ENCODE assay signal across 1 cellular context in the genomic region with DNA sequence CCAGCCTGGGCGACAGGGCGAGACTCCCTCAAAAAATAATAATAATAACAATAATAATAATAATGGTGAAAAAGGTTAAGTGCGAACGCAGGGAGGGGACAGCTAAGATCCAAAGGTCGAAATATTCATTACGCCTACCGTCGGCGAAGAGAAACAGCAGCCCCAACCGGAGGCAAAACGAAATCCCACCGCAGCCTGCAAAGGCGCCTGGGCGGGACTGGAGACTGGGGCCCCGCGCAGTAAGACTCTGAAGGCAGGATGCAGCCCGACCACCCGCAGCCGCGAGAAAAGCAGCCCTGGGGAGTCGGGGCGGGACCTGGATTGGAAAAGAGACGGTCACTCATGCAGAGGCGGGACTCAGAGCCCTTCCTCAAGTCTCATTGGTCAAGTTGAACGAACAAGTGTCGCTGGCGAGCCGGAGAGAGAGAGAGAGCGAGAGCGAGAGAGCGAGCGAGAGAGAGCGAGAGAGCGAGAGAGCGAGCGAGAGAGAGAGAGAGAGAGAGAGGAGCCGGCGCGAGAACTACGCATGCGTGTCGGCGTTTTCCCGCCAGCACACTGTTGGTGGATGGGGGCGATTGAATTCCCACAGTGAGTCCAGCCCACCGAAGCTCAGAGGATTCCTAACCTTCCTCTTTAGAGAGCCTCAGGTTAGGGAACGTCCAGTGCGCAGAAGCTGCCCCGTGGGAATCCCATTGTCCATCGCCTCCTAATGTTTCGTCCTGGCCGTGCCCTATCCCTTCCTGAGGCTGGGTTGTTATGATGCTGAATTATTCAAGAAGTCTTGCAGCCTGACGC.
TF ChIP-seq lines count a peak whose summit lies in the region.

No MANE protein-coding gene starts in this region.

TF ChIP-seq in HEK293, 187 proteins besides CTCF, POLR2A, EP300 and RAD21 (continued from another document and continues in another):
- TF ChIP-seq, protein P1, sequence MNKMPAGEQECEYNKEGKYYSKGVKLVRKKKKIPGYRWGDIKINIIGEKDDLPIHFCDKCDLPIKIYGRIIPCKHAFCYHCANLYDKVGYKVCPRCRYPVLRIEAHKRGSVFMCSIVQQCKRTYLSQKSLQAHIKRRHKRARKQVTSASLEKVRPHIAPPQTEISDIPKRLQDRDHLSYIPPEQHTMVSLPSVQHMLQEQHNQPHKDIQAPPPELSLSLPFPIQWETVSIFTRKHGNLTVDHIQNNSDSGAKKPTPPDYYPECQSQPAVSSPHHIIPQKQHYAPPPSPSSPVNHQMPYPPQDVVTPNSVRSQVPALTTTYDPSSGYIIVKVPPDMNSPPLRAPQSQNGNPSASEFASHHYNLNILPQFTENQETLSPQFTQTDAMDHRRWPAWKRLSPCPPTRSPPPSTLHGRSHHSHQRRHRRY (tag by site-specific recombination; IDR thresholded peaks at IDR 0.05), result peak; percentile 97
- TF ChIP-seq ZNF776 (tag by site-specific recombination; IDR thresholded peaks at IDR 0.05; ENCODE audit: borderline replicate concordance) (no peak), ZNF394 (tag by site-specific recombination; IDR thresholded peaks at IDR 0.05; ENCODE audit: borderline replicate concordance) (peak; percentile 97), KLF8 (tag by site-specific recombination; IDR thresholded peaks at IDR 0.05) (peak; percentile 100), ZNF2 (tag by site-specific recombination; IDR thresholded peaks at IDR 0.05) (peak; percentile 100), ZNF324 (tag by site-specific recombination; IDR thresholded peaks at IDR 0.05) (peak; percentile 100), ZSCAN30 (tag by site-specific recombination; IDR thresholded peaks at IDR 0.05) (peak; percentile 100), ZNF677 (tag by site-specific recombination; IDR thresholded peaks at IDR 0.05) (peak; percentile 65), ZNF777 (tag by site-specific recombination; IDR thresholded peaks at IDR 0.05; ENCODE audit: borderline replicate concordance) (no peak), ZNF623 (tag by site-specific recombination; IDR thresholded peaks at IDR 0.05) (peak; percentile 89), GLIS1 (tag by site-specific recombination; IDR thresholded peaks at IDR 0.05) (peak; percentile 98), ZNF600 (tag by site-specific recombination; IDR thresholded peaks at IDR 0.05) (peak; percentile 90), RBAK (tag by site-specific recombination; IDR thresholded peaks at IDR 0.05) (peak; percentile 92), KLF1 (tag by site-specific recombination; IDR thresholded peaks at IDR 0.05) (peak; percentile 95), ZNF24 (tag by site-specific recombination; IDR thresholded peaks at IDR 0.05) (peak; percentile 100), ZFP69B (tag by site-specific recombination; IDR thresholded peaks at IDR 0.05) (peak; percentile 100), ZNF223 (tag by site-specific recombination; IDR thresholded peaks at IDR 0.05) (peak; percentile 89), PRDM1 (tag by site-specific recombination; IDR thresholded peaks at IDR 0.05) (peak; percentile 100), SCRT2 (tag by site-specific recombination; IDR thresholded peaks at IDR 0.05) (peak; percentile 100), ZBTB1 (tag by site-specific recombination; IDR thresholded peaks at IDR 0.05) (peak; percentile 99), SETDB1 (IDR thresholded peaks at IDR 0.05; ENCODE audit: insufficient read length, low read length) (no peak), ZNF433 (tag by site-specific recombination; IDR thresholded peaks at IDR 0.05; ENCODE audit: low read depth) (0 out of 2 replicates have a peak, but pooled peaks have one; percentile 26), KLF9 (tag by site-specific recombination; IDR thresholded peaks at IDR 0.05; ENCODE audit: low read depth) (peak; percentile 89), ZNF350 (tag by site-specific recombination; IDR thresholded peaks at IDR 0.05) (no peak), SP7 (tag by site-specific recombination; IDR thresholded peaks at IDR 0.05) (peak; percentile 100), ZNF274 (IDR thresholded peaks at IDR 0.05; ENCODE audit: low read length) (no peak), ZNF274 (tag by site-specific recombination; IDR thresholded peaks at IDR 0.05; ENCODE audit: borderline replicate concordance) (no peak), ZNF133 (tag by site-specific recombination; IDR thresholded peaks at IDR 0.05) (peak; percentile 74), ZBTB48 (tag by site-specific recombination; IDR thresholded peaks at IDR 0.05) (peak; percentile 96), ZNF175 (tag by site-specific recombination; IDR thresholded peaks at IDR 0.05) (no peak)
- TF ChIP-seq, protein P2, sequence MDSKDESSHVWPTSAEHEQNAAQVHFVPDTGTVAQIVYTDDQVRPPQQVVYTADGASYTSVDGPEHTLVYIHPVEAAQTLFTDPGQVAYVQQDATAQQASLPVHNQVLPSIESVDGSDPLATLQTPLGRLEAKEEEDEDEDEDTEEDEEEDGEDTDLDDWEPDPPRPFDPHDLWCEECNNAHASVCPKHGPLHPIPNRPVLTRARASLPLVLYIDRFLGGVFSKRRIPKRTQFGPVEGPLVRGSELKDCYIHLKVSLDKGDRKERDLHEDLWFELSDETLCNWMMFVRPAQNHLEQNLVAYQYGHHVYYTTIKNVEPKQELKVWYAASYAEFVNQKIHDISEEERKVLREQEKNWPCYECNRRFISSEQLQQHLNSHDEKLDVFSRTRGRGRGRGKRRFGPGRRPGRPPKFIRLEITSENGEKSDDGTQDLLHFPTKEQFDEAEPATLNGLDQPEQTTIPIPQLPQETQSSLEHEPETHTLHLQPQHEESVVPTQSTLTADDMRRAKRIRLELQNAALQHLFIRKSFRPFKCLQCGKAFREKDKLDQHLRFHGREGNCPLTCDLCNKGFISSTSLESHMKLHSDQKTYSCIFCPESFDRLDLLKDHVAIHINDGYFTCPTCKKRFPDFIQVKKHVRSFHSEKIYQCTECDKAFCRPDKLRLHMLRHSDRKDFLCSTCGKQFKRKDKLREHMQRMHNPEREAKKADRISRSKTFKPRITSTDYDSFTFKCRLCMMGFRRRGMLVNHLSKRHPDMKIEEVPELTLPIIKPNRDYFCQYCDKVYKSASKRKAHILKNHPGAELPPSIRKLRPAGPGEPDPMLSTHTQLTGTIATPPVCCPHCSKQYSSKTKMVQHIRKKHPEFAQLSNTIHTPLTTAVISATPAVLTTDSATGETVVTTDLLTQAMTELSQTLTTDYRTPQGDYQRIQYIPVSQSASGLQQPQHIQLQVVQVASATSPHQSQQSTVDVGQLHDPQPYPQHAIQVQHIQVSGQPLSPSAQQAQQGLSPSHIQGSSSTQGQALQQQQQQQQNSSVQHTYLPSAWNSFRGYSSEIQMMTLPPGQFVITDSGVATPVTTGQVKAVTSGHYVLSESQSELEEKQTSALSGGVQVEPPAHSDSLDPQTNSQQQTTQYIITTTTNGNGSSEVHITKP (tag by site-specific recombination; IDR thresholded peaks at IDR 0.05), result peak; percentile 94
- TF ChIP-seq, protein P3, sequence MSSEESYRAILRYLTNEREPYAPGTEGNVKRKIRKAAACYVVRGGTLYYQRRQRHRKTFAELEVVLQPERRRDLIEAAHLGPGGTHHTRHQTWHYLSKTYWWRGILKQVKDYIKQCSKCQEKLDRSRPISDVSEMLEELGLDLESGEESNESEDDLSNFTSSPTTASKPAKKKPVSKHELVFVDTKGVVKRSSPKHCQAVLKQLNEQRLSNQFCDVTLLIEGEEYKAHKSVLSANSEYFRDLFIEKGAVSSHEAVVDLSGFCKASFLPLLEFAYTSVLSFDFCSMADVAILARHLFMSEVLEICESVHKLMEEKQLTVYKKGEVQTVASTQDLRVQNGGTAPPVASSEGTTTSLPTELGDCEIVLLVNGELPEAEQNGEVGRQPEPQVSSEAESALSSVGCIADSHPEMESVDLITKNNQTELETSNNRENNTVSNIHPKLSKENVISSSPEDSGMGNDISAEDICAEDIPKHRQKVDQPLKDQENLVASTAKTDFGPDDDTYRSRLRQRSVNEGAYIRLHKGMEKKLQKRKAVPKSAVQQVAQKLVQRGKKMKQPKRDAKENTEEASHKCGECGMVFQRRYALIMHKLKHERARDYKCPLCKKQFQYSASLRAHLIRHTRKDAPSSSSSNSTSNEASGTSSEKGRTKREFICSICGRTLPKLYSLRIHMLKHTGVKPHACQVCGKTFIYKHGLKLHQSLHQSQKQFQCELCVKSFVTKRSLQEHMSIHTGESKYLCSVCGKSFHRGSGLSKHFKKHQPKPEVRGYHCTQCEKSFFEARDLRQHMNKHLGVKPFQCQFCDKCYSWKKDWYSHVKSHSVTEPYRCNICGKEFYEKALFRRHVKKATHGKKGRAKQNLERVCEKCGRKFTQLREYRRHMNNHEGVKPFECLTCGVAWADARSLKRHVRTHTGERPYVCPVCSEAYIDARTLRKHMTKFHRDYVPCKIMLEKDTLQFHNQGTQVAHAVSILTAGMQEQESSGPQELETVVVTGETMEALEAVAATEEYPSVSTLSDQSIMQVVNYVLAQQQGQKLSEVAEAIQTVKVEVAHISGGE (tag by site-specific recombination; conservative IDR thresholded peaks at IDR 0.05; ENCODE audit: low read depth), result peak; percentile 84
- TF ChIP-seq, protein P4, sequence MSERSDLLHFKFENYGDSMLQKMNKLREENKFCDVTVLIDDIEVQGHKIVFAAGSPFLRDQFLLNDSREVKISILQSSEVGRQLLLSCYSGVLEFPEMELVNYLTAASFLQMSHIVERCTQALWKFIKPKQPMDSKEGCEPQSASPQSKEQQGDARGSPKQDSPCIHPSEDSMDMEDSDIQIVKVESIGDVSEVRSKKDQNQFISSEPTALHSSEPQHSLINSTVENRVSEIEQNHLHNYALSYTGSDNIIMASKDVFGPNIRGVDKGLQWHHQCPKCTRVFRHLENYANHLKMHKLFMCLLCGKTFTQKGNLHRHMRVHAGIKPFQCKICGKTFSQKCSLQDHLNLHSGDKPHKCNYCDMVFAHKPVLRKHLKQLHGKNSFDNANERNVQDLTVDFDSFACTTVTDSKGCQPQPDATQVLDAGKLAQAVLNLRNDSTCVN (tag by site-specific recombination; optimal IDR thresholded peaks at IDR 0.05), result peak; percentile 97
- TF ChIP-seq, protein P5, sequence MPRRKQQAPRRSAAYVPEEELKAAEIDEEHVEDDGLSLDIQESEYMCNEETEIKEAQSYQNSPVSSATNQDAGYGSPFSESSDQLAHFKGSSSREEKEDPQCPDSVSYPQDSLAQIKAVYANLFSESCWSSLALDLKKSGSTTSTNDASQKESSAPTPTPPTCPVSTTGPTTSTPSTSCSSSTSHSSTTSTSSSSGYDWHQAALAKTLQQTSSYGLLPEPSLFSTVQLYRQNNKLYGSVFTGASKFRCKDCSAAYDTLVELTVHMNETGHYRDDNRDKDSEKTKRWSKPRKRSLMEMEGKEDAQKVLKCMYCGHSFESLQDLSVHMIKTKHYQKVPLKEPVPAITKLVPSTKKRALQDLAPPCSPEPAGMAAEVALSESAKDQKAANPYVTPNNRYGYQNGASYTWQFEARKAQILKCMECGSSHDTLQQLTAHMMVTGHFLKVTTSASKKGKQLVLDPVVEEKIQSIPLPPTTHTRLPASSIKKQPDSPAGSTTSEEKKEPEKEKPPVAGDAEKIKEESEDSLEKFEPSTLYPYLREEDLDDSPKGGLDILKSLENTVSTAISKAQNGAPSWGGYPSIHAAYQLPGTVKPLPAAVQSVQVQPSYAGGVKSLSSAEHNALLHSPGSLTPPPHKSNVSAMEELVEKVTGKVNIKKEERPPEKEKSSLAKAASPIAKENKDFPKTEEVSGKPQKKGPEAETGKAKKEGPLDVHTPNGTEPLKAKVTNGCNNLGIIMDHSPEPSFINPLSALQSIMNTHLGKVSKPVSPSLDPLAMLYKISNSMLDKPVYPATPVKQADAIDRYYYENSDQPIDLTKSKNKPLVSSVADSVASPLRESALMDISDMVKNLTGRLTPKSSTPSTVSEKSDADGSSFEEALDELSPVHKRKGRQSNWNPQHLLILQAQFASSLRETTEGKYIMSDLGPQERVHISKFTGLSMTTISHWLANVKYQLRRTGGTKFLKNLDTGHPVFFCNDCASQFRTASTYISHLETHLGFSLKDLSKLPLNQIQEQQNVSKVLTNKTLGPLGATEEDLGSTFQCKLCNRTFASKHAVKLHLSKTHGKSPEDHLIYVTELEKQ (tag by site-specific recombination; IDR thresholded peaks at IDR 0.05; ENCODE audit: borderline replicate concordance), result peak; percentile 100
- TF ChIP-seq, protein P6, sequence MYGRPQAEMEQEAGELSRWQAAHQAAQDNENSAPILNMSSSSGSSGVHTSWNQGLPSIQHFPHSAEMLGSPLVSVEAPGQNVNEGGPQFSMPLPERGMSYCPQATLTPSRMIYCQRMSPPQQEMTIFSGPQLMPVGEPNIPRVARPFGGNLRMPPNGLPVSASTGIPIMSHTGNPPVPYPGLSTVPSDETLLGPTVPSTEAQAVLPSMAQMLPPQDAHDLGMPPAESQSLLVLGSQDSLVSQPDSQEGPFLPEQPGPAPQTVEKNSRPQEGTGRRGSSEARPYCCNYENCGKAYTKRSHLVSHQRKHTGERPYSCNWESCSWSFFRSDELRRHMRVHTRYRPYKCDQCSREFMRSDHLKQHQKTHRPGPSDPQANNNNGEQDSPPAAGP (tag by site-specific recombination; IDR thresholded peaks at IDR 0.05), result peak; percentile 100
- TF ChIP-seq, protein P7, sequence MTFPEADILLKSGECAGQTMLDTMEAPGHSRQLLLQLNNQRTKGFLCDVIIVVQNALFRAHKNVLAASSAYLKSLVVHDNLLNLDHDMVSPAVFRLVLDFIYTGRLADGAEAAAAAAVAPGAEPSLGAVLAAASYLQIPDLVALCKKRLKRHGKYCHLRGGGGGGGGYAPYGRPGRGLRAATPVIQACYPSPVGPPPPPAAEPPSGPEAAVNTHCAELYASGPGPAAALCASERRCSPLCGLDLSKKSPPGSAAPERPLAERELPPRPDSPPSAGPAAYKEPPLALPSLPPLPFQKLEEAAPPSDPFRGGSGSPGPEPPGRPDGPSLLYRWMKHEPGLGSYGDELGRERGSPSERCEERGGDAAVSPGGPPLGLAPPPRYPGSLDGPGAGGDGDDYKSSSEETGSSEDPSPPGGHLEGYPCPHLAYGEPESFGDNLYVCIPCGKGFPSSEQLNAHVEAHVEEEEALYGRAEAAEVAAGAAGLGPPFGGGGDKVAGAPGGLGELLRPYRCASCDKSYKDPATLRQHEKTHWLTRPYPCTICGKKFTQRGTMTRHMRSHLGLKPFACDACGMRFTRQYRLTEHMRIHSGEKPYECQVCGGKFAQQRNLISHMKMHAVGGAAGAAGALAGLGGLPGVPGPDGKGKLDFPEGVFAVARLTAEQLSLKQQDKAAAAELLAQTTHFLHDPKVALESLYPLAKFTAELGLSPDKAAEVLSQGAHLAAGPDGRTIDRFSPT (tag by site-specific recombination; IDR thresholded peaks at IDR 0.05), result peak; percentile 92
- TF ChIP-seq, protein P8, sequence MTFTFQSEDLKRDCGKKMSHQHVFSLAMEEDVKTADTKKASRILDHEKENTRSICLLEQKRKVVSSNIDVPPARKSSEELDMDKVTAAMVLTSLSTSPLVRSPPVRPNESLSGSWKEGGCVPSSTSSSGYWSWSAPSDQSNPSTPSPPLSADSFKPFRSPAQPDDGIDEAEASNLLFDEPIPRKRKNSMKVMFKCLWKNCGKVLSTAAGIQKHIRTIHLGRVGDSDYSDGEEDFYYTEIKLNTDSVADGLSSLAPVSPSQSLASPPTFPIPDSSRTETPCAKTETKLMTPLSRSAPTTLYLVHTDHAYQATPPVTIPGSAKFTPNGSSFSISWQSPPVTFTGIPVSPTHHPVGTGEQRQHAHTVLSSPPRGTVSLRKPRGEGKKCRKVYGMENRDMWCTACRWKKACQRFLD (tag by site-specific recombination; IDR thresholded peaks at IDR 0.05), result peak; percentile 97
